ENCODE assay signal across 11 cellular contexts in genomic region chr16:85312642-85313540, GRCh38.
DNase-seq lines count a peak whose midpoint lies in the region; TF ChIP-seq lines count a peak whose summit lies in the region.
"Had no signal": no experiment of that assay in that cellular context is flagged by ENCODE, and none has a peak within 500 bp of the region (broad histone marks: within the 10 kb centered on the region; RNA-seq: fewer than 3 reads in every experiment).

No MANE protein-coding gene starts in this region.

- H2BK12ac ChIP-seq in trophoblast cell (ENCODE audit: low read length): no peak overlapping the region
- H2BK12ac ChIP-seq in H9 (ENCODE audit: insufficient read length, low read depth, low read length): no peak overlapping the region

- H4K91ac ChIP-seq in trophoblast cell (ENCODE audit: low read depth, low read length) (peak overlapping the region; percentile 38), H9 (ENCODE audit: insufficient read length, low read depth, low read length) (no peak overlapping the region)

- H2BK5ac ChIP-seq in trophoblast cell (ENCODE audit: low read depth, low read length, poor library complexity): no peak overlapping the region
- no peak overlapping the region for H2BK5ac ChIP-seq in H9 (ENCODE audit: insufficient read length, low read length)

- no peak overlapping the region for H2BK120ac ChIP-seq in trophoblast cell (ENCODE audit: insufficient read depth, low read length, poor library complexity)
- no peak overlapping the region for H2BK120ac ChIP-seq in H9 (ENCODE audit: low read depth, low read length, poor library complexity, severe bottlenecking)

- H2BK20ac ChIP-seq in H9 (ENCODE audit: low read depth, low read length, poor library complexity, severe bottlenecking): no peak overlapping the region

- H3K79me2 ChIP-seq in trophoblast cell (ENCODE audit: control insufficient read depth, insufficient read depth, low read length, poor library complexity) (no peaks in the 10 kb centered on the region), H9 (ENCODE audit: insufficient read depth, low read length) (no peaks in the 10 kb centered on the region)

- peak; percentile 64 for DNase-seq in DMS53 treated with DMSO at 0.1 percent for 48 hours (lab: John Stamatoyannopoulos, UW; ENCODE audit: unreplicated experiment)
- peak; percentile 65 for DNase-seq in NCI-H146 (lab: John Stamatoyannopoulos, UW)
- DNase-seq in dorsolateral prefrontal cortex: no peak
- peak; percentile 35 to 48 for DNase-seq in trophoblast cell
- DNase-seq in lower leg skin (ENCODE audit: low spot score in 2 of 2): no peak
- DNase-seq in stimulated activated CD4-positive, alpha-beta T cell treated with anti-CD3 and anti-CD28 coated beads, Interleukin-4, amount 100 ng/mL, for 24 hours: no peak
- no peak for DNase-seq in H9
- no peak for DNase-seq in NCI-H187 (lab: John Stamatoyannopoulos, UW)
- DNase-seq: activated CD4-positive, CD25-positive, alpha-beta regulatory T cell; activated T-cell treated with anti-CD3 and anti-CD28 coated beads, Interleukin-2, amount 50 U/mL, for 4 hours; CD8-positive, alpha-beta memory T cell had no signal

- H3K9ac ChIP-seq in trophoblast cell (ENCODE audit: low read length): no peak overlapping the region
- H3K9ac ChIP-seq in H9 (ENCODE audit: extremely low read depth, insufficient read length, low read length): no peak overlapping the region

- H3K56ac ChIP-seq in H9 (ENCODE audit: insufficient read length, low read depth, low read length): no peak overlapping the region

- H2BK15ac ChIP-seq in H9 (ENCODE audit: low read depth, low read length): no peak overlapping the region

- peaks cover 3% of the 10 kb centered on the region for H4K20me1 ChIP-seq in H9 (ENCODE audit: control insufficient read depth, insufficient read depth, insufficient read length)

- H3K4me1 Mint-ChIP-seq in H9: peaks cover 32 to 61% of the 10 kb centered on the region in 2 experiments

- H3K9me3 ChIP-seq in trophoblast cell (ENCODE audit: insufficient read depth, low read depth, low read length): peaks cover 2% of the 10 kb centered on the region
- H3K9me3 ChIP-seq in H9 (ENCODE audit: control insufficient read depth, low read depth, low read length): no peaks in the 10 kb centered on the region

- peak overlapping the region in 46 of 59 donors; percentile 7 to 97 (median 64) for H3K27ac ChIP-seq in dorsolateral prefrontal cortex
- H3K27ac ChIP-seq in trophoblast cell (ENCODE audit: low read depth, low read length): no peak overlapping the region
- no peak overlapping the region for H3K27ac ChIP-seq in H9 (ENCODE audit: insufficient read length, low read depth, low read length)

- H2AFZ ChIP-seq in trophoblast cell (ENCODE audit: insufficient read depth, low read length, poor library complexity): no peak overlapping the region
- no peak overlapping the region for H2AFZ ChIP-seq in H9 (ENCODE audit: low read length)

- H3K9me3 Mint-ChIP-seq in H9: no peaks in the 10 kb centered on the region
- H3K9me3 Mint-ChIP-seq: activated T-cell treated with anti-CD3 and anti-CD28 coated beads, Interleukin-2, amount 50 U/mL, for 4 hours; CD8-positive, alpha-beta memory T cell had no signal

- H3K27me3 ChIP-seq in dorsolateral prefrontal cortex (no peaks in the 10 kb centered on the region), trophoblast cell (ENCODE audit: insufficient read depth, low read length) (no peaks in the 10 kb centered on the region), H9 (ENCODE audit: insufficient read depth, low read length) (no peaks in the 10 kb centered on the region)

- H3T11ph ChIP-seq in H9 (ENCODE audit: low read length): no peak overlapping the region

- H4K8ac ChIP-seq in trophoblast cell (ENCODE audit: low read depth, low read length) (peak overlapping the region; percentile 11), H9 (replicated peaks; ENCODE audit: insufficient read length, low read depth, low read length) (no peak overlapping the region)

- H3K4me2 ChIP-seq in trophoblast cell (ENCODE audit: low read length): no peak overlapping the region
- H3K4me2 ChIP-seq in H9 (ENCODE audit: insufficient read depth, insufficient read length, low read length): no peak overlapping the region

- H3K14ac ChIP-seq in trophoblast cell (ENCODE audit: low read length) (no peak overlapping the region), H9 (ENCODE audit: insufficient read depth, low read length) (no peak overlapping the region)

- H3K4me1 ChIP-seq in trophoblast cell (ENCODE audit: control insufficient read depth in 1 of 2, insufficient read depth in 2 of 2, low read length in 2 of 2) (peaks cover 12% of the 10 kb centered on the region in 2 experiments), H9 (ENCODE audit: insufficient read depth, low read length) (peaks cover 15% of the 10 kb centered on the region; the same call in 1 of the 2 replicates)

- TF ChIP-seq CTCF in dorsolateral prefrontal cortex (IDR thresholded peaks at IDR 0.05 in 54 of 56, conservative IDR thresholded peaks at IDR 0.05 in 2 of 56; ENCODE audit: low read depth in 1 of 56, partially characterized antibody in 56 of 56) (no peak), lower leg skin (IDR thresholded peaks at IDR 0.05) (no peak), H9 (conservative IDR thresholded peaks at IDR 0.05) (no peak)

- H3K36me3 Mint-ChIP-seq in H9 (ENCODE audit: insufficient read depth in 1 of 3, low read depth in 3 of 3): no peaks in the 10 kb centered on the region; a peak in 1 of 7 replicates
- H3K36me3 Mint-ChIP-seq: CD8-positive, alpha-beta memory T cell had no signal

- H2AK5ac ChIP-seq in trophoblast cell (ENCODE audit: low read length) (no peak overlapping the region), H9 (ENCODE audit: insufficient read length, low read length) (no peak overlapping the region)

- H4K12ac ChIP-seq in trophoblast cell (ENCODE audit: low read depth, low read length): peak overlapping the region; percentile 7

- no CpG with 5 or more reads among the region's 23 CpGs for WGBS in trophoblast cell (ENCODE audit: extremely low coverage, insufficient coverage, insufficient read length)
- 61 to 62% methylated on average over 17 to 23 of the region's 23 CpGs for WGBS in lower leg skin, 2 donors
- no CpG with 5 or more reads among the region's 23 CpGs for WGBS in H9 (ENCODE audit: extremely low coverage, insufficient read length, low lambda C conversion rate)

- intact Hi-C loops in dorsolateral prefrontal cortex (cut with DNase I): no loop called here
- intact Hi-C loops in lower leg skin (cut with DNase I; ENCODE audit: low total_unique reads): no loop called here

- H3K4me3 ChIP-seq in dorsolateral prefrontal cortex (no peak overlapping the region), trophoblast cell (ENCODE audit: low read depth, low read length) (no peak overlapping the region), lower leg skin (ENCODE audit: low read depth, poor library complexity, severe bottlenecking) (no peak overlapping the region)

- H3K18ac ChIP-seq in trophoblast cell (ENCODE audit: low read length) (peak overlapping the region; percentile 82), H9 (ENCODE audit: insufficient read length, low read depth, low read length) (no peak overlapping the region)

- H3K4me3 Mint-ChIP-seq in H9: peak overlapping the region in 1 of 2 experiments; percentile 4; a peak in 2 of 5 replicates
- H3K4me3 Mint-ChIP-seq: activated T-cell treated with anti-CD3 and anti-CD28 coated beads, Interleukin-2, amount 50 U/mL, for 4 hours had no signal

- no peak overlapping the region for H3K23ac ChIP-seq in trophoblast cell (ENCODE audit: low read length)
- H3K23ac ChIP-seq in H9 (ENCODE audit: insufficient read length, low read depth, low read length): no peak overlapping the region

- H3K27me3 Mint-ChIP-seq in H9 (ENCODE audit: low read depth): peaks cover 21% of the 10 kb centered on the region

- no peak for TF ChIP-seq POLR2A in lower leg skin (IDR thresholded peaks at IDR 0.05)

- H3K23me2 ChIP-seq in H9 (ENCODE audit: insufficient read length, low read depth, low read length, poor library complexity, severe bottlenecking): peaks cover 5% of the 10 kb centered on the region

- no peak overlapping the region for H4K5ac ChIP-seq in H9 (ENCODE audit: insufficient read length, low read depth, low read length)

- H3K4ac ChIP-seq in trophoblast cell (ENCODE audit: low read depth, low read length) (no peak overlapping the region), H9 (ENCODE audit: low read depth, low read length) (no peak overlapping the region)

- H3K27ac Mint-ChIP-seq in H9: no peak overlapping the region; a peak in 1 of 7 replicates
- H3K27ac Mint-ChIP-seq: CD8-positive, alpha-beta memory T cell had no signal

- no peaks in the 10 kb centered on the region for H3K36me3 ChIP-seq in trophoblast cell (ENCODE audit: control insufficient read depth in 1 of 2, insufficient read depth in 2 of 2, low read length in 2 of 2)

- H3K79me1 ChIP-seq in trophoblast cell (ENCODE audit: low read length) (no peaks in the 10 kb centered on the region), H9 (ENCODE audit: insufficient read depth, low read depth, low read length, poor library complexity, severe bottlenecking) (no peaks in the 10 kb centered on the region)

Comparison
In these comparisons a context has a peak if more than half of its experiments do, and no peak if none do; other contexts are left out.
1. DNase-seq: peak in DMS53 treated with DMSO at 0.1 percent for 48 hours (single experiment), NCI-H146 (single experiment) and trophoblast cell (2 of 2); none in dorsolateral prefrontal cortex (0 of 10), lower leg skin (0 of 2), stimulated activated CD4-positive, alpha-beta T cell treated with anti-CD3 and anti-CD28 coated beads, Interleukin-4, amount 100 ng/mL, for 24 hours (single experiment), H9 (single experiment) and NCI-H187 (0 of 2).
2. H3K27ac ChIP-seq: peak in dorsolateral prefrontal cortex (46 of 59); none in trophoblast cell (single experiment) and H9 (single experiment).